Comparison of ENCODE assay signal across 15 cellular contexts in the genomic region with DNA sequence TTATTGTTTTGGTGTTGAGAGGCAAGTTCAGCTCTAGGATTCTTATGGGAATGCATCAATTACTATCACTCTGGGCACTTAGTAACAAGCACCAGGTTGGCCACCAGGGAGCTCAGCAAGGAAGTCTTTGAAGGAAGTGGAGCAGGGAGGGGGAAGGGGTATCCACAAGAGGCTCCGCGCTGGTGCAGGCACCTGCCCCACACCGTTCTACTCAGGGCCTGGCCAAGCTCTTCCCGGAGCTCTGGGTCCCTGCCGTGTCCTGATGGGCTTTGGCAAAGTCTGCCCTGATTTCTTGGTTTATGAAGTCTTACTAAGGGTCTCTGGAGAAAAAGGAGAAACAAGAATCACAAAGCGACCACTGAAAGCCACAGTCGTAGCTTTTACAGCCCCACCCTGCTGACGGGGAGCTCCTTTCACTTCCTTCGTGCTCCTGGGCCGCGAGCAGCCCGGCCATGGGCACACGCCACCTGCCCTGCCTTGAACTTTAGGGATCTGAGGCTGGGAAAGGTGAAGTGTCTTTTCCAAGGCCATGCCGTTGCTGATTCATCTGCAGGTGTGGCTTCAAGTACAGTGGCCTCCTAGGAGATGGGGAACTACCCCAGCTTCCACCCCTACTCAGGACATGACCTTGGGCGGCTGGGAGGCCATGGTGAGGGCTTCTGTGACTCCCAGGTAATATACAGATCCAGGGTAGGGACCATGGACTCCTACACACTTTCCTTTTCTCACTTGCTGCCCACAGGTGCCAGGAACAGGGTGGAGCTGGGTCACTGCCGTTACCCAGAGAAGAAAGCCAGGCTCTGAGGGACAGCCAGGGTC. TPM values are rescaled to one million over a fixed set of nuclear protein-coding genes. Genes with fewer than 3 reads are reported as not detected.
DNase-seq lines count a peak whose midpoint lies in the region; ATAC-seq, FAIRE-seq and TF ChIP-seq lines count a peak whose summit lies in the region.
"Had no signal": no experiment of that assay in that cellular context is flagged by ENCODE, and none has a peak within 500 bp of the region (broad histone marks: within the 10 kb centered on the region; RNA-seq: fewer than 3 reads in every experiment).

No MANE protein-coding gene starts in this region.

- DNase-seq in T-helper 1 cell: no peak
- DNase-seq in H7: peak; percentile 90
- DNase-seq in activated B cell treated with CpG ODN at 0.5 μM for 24 hours: no peak
- peak in 4 of 9 donors; percentile 4 to 23 (median 14) for DNase-seq in naive thymus-derived CD4-positive, alpha-beta T cell
- no peak for DNase-seq in activated T-helper 1 cell treated with anti-CD3 and anti-CD28 coated beads, Interleukin-12 subunit alpha, Interleukin-12 subunit beta, Interleukin-2, Interleukin-4 antibody, amounts not matched to agents 30 ng/mL and 10 ng/mL and 1 ng/mL, durations not matched to agents 14 hours and 24 hours and 36 hours (ENCODE audit: low spot score)
- no peak for DNase-seq in RCC 7860 (ENCODE audit: low spot score)
- no peak for DNase-seq in NCI-H1930 (lab: John Stamatoyannopoulos, UW)
- DNase-seq: activated CD8-positive, alpha-beta memory T cell treated with anti-CD3 and anti-CD28 coated beads, Interleukin-2, amount 50 U/mL, for 48 hours; NCI-H2029 treated with DMSO at 0.1 percent for 48 hours; Right ventricle myocardium superior; testis had no signal

- no peaks in the 10 kb centered on the region for H3K36me3 Mint-ChIP-seq in T-helper 1 cell treated with Interleukin-12 subunit alpha and Interleukin-12 subunit beta and Interleukin-4 antibody, amounts not matched to agents 30 μg/mL and 1 μg/mL, for 36 hours (ENCODE audit: low read depth)
- H3K36me3 Mint-ChIP-seq in activated B cell treated with CpG ODN at 0.5 μM for 24 hours (ENCODE audit: low read depth): no peaks in the 10 kb centered on the region
- no peaks in the 10 kb centered on the region for H3K36me3 Mint-ChIP-seq in naive thymus-derived CD4-positive, alpha-beta T cell
- H3K36me3 Mint-ChIP-seq in activated T-helper 1 cell treated with anti-CD3 and anti-CD28 coated beads, Interleukin-12 subunit alpha, Interleukin-12 subunit beta, Interleukin-2, Interleukin-4 antibody, amounts not matched to agents 30 ng/mL and 10 ng/mL and 1 ng/mL, durations not matched to agents 14 hours and 24 hours and 36 hours (ENCODE audit: low read depth): no peaks in the 10 kb centered on the region

- peak; percentile 80 for ATAC-seq in activated B cell treated with CpG ODN at 0.5 μM for 24 hours (ENCODE audit: low read depth)
- ATAC-seq in naive thymus-derived CD4-positive, alpha-beta T cell: peak; percentile 54

- TF ChIP-seq CTCF in activated B cell treated with CpG ODN at 0.5 μM for 24 hours (IDR thresholded peaks at IDR 0.05): no peak

- peak overlapping the region; percentile 39 for H3K27ac Mint-ChIP-seq in T-helper 1 cell treated with Interleukin-12 subunit alpha and Interleukin-12 subunit beta and Interleukin-4 antibody, amounts not matched to agents 30 μg/mL and 1 μg/mL, for 36 hours
- peak overlapping the region; percentile 77 for H3K27ac Mint-ChIP-seq in activated B cell treated with CpG ODN at 0.5 μM for 24 hours
- H3K27ac Mint-ChIP-seq in naive thymus-derived CD4-positive, alpha-beta T cell: peak overlapping the region in 7 of 9 donors; percentile 60 to 84 (median 67)
- no peak overlapping the region for H3K27ac Mint-ChIP-seq in activated T-helper 1 cell treated with anti-CD3 and anti-CD28 coated beads, Interleukin-12 subunit alpha, Interleukin-12 subunit beta, Interleukin-2, Interleukin-4 antibody, amounts not matched to agents 30 ng/mL and 10 ng/mL and 1 ng/mL, durations not matched to agents 14 hours and 24 hours and 36 hours

- no peak overlapping the region for H3K4me3 ChIP-seq in H7 (ENCODE audit: insufficient read depth, low read depth, low read length)
- peak overlapping the region; percentile 51 for H3K4me3 ChIP-seq in naive thymus-derived CD4-positive, alpha-beta T cell (ENCODE audit: low read length)
- H3K4me3 ChIP-seq: cardiac muscle cell, testis had no signal

- H3K9me3 ChIP-seq in naive thymus-derived CD4-positive, alpha-beta T cell (ENCODE audit: control insufficient read depth in 2 of 3, low read length in 3 of 3): no peaks in the 10 kb centered on the region
- H3K9me3 ChIP-seq: testis had no signal

- H3K9me3 Mint-ChIP-seq in T-helper 1 cell treated with Interleukin-12 subunit alpha and Interleukin-12 subunit beta and Interleukin-4 antibody, amounts not matched to agents 30 μg/mL and 1 μg/mL, for 36 hours: no peaks in the 10 kb centered on the region
- H3K9me3 Mint-ChIP-seq in activated B cell treated with CpG ODN at 0.5 μM for 24 hours: no peaks in the 10 kb centered on the region
- H3K9me3 Mint-ChIP-seq in naive thymus-derived CD4-positive, alpha-beta T cell: peaks cover 0 to 1% (median 0%) of the 10 kb centered on the region in 11 donors
- H3K9me3 Mint-ChIP-seq in activated T-helper 1 cell treated with anti-CD3 and anti-CD28 coated beads, Interleukin-12 subunit alpha, Interleukin-12 subunit beta, Interleukin-2, Interleukin-4 antibody, amounts not matched to agents 30 ng/mL and 10 ng/mL and 1 ng/mL, durations not matched to agents 14 hours and 24 hours and 36 hours: no peaks in the 10 kb centered on the region

- peak overlapping the region; percentile 47 for H3K4me3 Mint-ChIP-seq in T-helper 1 cell treated with Interleukin-12 subunit alpha and Interleukin-12 subunit beta and Interleukin-4 antibody, amounts not matched to agents 30 μg/mL and 1 μg/mL, for 36 hours
- H3K4me3 Mint-ChIP-seq in activated B cell treated with CpG ODN at 0.5 μM for 24 hours: peak overlapping the region; percentile 80
- H3K4me3 Mint-ChIP-seq in naive thymus-derived CD4-positive, alpha-beta T cell: peak overlapping the region; percentile 58 to 87 (median 79)
- H3K4me3 Mint-ChIP-seq in activated T-helper 1 cell treated with anti-CD3 and anti-CD28 coated beads, Interleukin-12 subunit alpha, Interleukin-12 subunit beta, Interleukin-2, Interleukin-4 antibody, amounts not matched to agents 30 ng/mL and 10 ng/mL and 1 ng/mL, durations not matched to agents 14 hours and 24 hours and 36 hours: no peak overlapping the region

- H3K27me3 ChIP-seq in H7 (ENCODE audit: control insufficient read depth, insufficient read depth, low read length): no peaks in the 10 kb centered on the region
- no peaks in the 10 kb centered on the region for H3K27me3 ChIP-seq in naive thymus-derived CD4-positive, alpha-beta T cell (ENCODE audit: control insufficient read depth in 2 of 2, insufficient read depth in 2 of 2, low read length in 2 of 2)
- H3K27me3 ChIP-seq: cardiac muscle cell, testis had no signal

- no peaks in the 10 kb centered on the region for H3K36me3 ChIP-seq in H7 (replicated peaks; ENCODE audit: control insufficient read depth, insufficient read depth, low read length)
- no peaks in the 10 kb centered on the region for H3K36me3 ChIP-seq in naive thymus-derived CD4-positive, alpha-beta T cell (ENCODE audit: control insufficient read depth in 2 of 3, insufficient read depth in 3 of 3, low read length in 3 of 3)
- H3K36me3 ChIP-seq: cardiac muscle cell had no signal

- H3K4me1 Mint-ChIP-seq in T-helper 1 cell treated with Interleukin-12 subunit alpha and Interleukin-12 subunit beta and Interleukin-4 antibody, amounts not matched to agents 30 μg/mL and 1 μg/mL, for 36 hours (ENCODE audit: low read depth): peaks cover 10% of the 10 kb centered on the region
- H3K4me1 Mint-ChIP-seq in activated B cell treated with CpG ODN at 0.5 μM for 24 hours: peaks cover 36% of the 10 kb centered on the region
- peaks cover 0 to 14% (median 13%) of the 10 kb centered on the region in 7 donors for H3K4me1 Mint-ChIP-seq in naive thymus-derived CD4-positive, alpha-beta T cell
- H3K4me1 Mint-ChIP-seq in activated T-helper 1 cell treated with anti-CD3 and anti-CD28 coated beads, Interleukin-12 subunit alpha, Interleukin-12 subunit beta, Interleukin-2, Interleukin-4 antibody, amounts not matched to agents 30 ng/mL and 10 ng/mL and 1 ng/mL, durations not matched to agents 14 hours and 24 hours and 36 hours (ENCODE audit: low read depth): peaks cover 17% of the 10 kb centered on the region

- no peak for FAIRE-seq in RCC 7860 (lab: Jason Lieb, UNC)

- peaks cover 3% of the 10 kb centered on the region for H3K27me3 Mint-ChIP-seq in T-helper 1 cell treated with Interleukin-12 subunit alpha and Interleukin-12 subunit beta and Interleukin-4 antibody, amounts not matched to agents 30 μg/mL and 1 μg/mL, for 36 hours (ENCODE audit: low read depth)
- H3K27me3 Mint-ChIP-seq in activated B cell treated with CpG ODN at 0.5 μM for 24 hours: peaks cover 26% of the 10 kb centered on the region
- H3K27me3 Mint-ChIP-seq in naive thymus-derived CD4-positive, alpha-beta T cell: peaks cover 0 to 17% (median 4%) of the 10 kb centered on the region in 5 donors
- H3K27me3 Mint-ChIP-seq in activated T-helper 1 cell treated with anti-CD3 and anti-CD28 coated beads, Interleukin-12 subunit alpha, Interleukin-12 subunit beta, Interleukin-2, Interleukin-4 antibody, amounts not matched to agents 30 ng/mL and 10 ng/mL and 1 ng/mL, durations not matched to agents 14 hours and 24 hours and 36 hours (ENCODE audit: insufficient read depth): peaks cover 8% of the 10 kb centered on the region

- CTCF ChIA-PET in activated B cell treated with CpG ODN at 0.5 μM for 24 hours (lab: Charles Lee): interaction anchor here (0.6 to 10.1 kb wide), 4 partner anchors 12 to 966 kb away, joined by 3 to 116 read pairs (median 6); no protein-coding TSS in a partner anchor
- CTCF ChIA-PET in naive thymus-derived CD4-positive, alpha-beta T cell (lab: Charles Lee): interaction anchor here (1.3 kb wide), 1 partner anchor 35 kb away, joined by 6 read pairs; no protein-coding TSS in a partner anchor

- POLR2A ChIA-PET in activated B cell treated with CpG ODN at 0.5 μM for 24 hours (lab: Charles Lee): interaction anchor here (1.1 to 1.9 kb wide), 3 partner anchors 13 to 56 kb away, joined by 5 to 26 read pairs (median 7); no protein-coding TSS in a partner anchor
- POLR2A ChIA-PET in naive thymus-derived CD4-positive, alpha-beta T cell (lab: Charles Lee): no interaction called here

- peaks cover 0 to 6% of the 10 kb centered on the region in 2 donors for H3K4me1 ChIP-seq in naive thymus-derived CD4-positive, alpha-beta T cell (ENCODE audit: control insufficient read depth in 2 of 2, insufficient read depth in 2 of 2, low read length in 2 of 2)
- H3K4me1 ChIP-seq: testis had no signal

- no peak overlapping the region for H3K27ac ChIP-seq in naive thymus-derived CD4-positive, alpha-beta T cell (ENCODE audit: low read depth, low read length)
- H3K27ac ChIP-seq: cardiac muscle cell, testis had no signal

- intact Hi-C loops in activated B cell treated with CpG ODN at 0.5 μM for 24 hours (cut with micrococcal nuclease): no loop called here
- intact Hi-C loops in naive thymus-derived CD4-positive, alpha-beta T cell (cut with micrococcal nuclease): no loop called here
- intact Hi-C loops in activated T-helper 1 cell treated with anti-CD3 and anti-CD28 coated beads, Interleukin-12 subunit alpha, Interleukin-12 subunit beta, Interleukin-2, Interleukin-4 antibody, amounts not matched to agents 30 ng/mL and 10 ng/mL and 1 ng/mL, durations not matched to agents 14 hours and 24 hours and 36 hours (cut with micrococcal nuclease): loop anchor here (10.0 kb wide), 1 partner anchor 242 kb away; a partner anchor contains a TSS

RNA-seq across cellular contexts. Expression of a gene that starts 15.9 kb away (rescaled TPM):
- 0.63 and 0.94 TPM in 2 replicates for total RNA-seq in H7 (2014; rRNA removed; shearing (Covaris generic))
- 25.8 and 27.8 TPM in 2 replicates for total RNA-seq in activated B cell treated with CpG ODN at 0.5 μM for 24 hours
- 1 to 10 TPM in 1 of 5 experiments, under 1 TPM in 3, not detected in 1; 0.08 to 4.5 (median 0.61) TPM for total RNA-seq in naive thymus-derived CD4-positive, alpha-beta T cell
- not detected for polyA plus RNA-seq in naive thymus-derived CD4-positive, alpha-beta T cell
- 5.5 and 5.7 TPM in 2 replicates for total RNA-seq in activated T-helper 1 cell treated with anti-CD3 and anti-CD28 coated beads, Interleukin-12 subunit alpha, Interleukin-12 subunit beta, Interleukin-2, Interleukin-4 antibody, amounts not matched to agents 30 ng/mL and 10 ng/mL and 1 ng/mL, durations not matched to agents 14 hours and 24 hours and 36 hours
- total RNA-seq: A673 had no signal
- polyA plus RNA-seq: neural cell had no signal
